18 cellular contexts compared by ENCODE assay signal in genomic region chr3:172066880-172067778, GRCh38. TPM values are rescaled to one million over a fixed set of nuclear protein-coding genes. Genes with fewer than 3 reads are reported as not detected.
DNase-seq lines count a peak whose midpoint lies in the region; ATAC-seq and TF ChIP-seq lines count a peak whose summit lies in the region.
"Had no signal": no experiment of that assay in that cellular context is flagged by ENCODE, and none has a peak within 500 bp of the region (broad histone marks: within the 10 kb centered on the region; RNA-seq: fewer than 3 reads in every experiment).

No MANE protein-coding gene starts in this region.

- intact Hi-C loops in activated CD8-positive, alpha-beta T cell treated with anti-CD3 and anti-CD28 coated beads for 36 hours (cut with micrococcal nuclease), result no loop called here
- intact Hi-C loops in tibial artery (cut with DNase I; ENCODE audit: low total_unique reads), result loop anchor here (10.0 kb wide), 1 partner anchor 58 kb away; no protein-coding TSS in a partner anchor
- intact Hi-C loops in activated T-helper 2 cell treated with anti-CD3 and anti-CD28 coated beads, Interferon-gamma antibody, Interleukin-2, Interleukin-4, amounts not matched to agents 10 μg/mL and 5 μg/mL and 100 μg/mL, durations not matched to agents 14 hours and 24 hours and 36 hours (cut with micrococcal nuclease), result no loop called here

- POLR2A ChIA-PET in activated CD8-positive, alpha-beta T cell treated with anti-CD3 and anti-CD28 coated beads for 36 hours (lab: Charles Lee), result no interaction called here
- POLR2A ChIA-PET in activated CD8-positive, alpha-beta T cell treated with anti-CD3 and anti-CD28 coated beads, Interleukin-2, amount 10 ng/mL, durations not matched to agents 7 days and 5 days (lab: Charles Lee), result no interaction called here

- TF ChIP-seq CTCF in activated CD8-positive, alpha-beta T cell treated with anti-CD3 and anti-CD28 coated beads for 36 hours (IDR thresholded peaks at IDR 0.05), result no peak
- TF ChIP-seq CTCF in liver (IDR thresholded peaks at IDR 0.05; ENCODE audit: low read depth, low read length, missing input control), result no peak
- no peak for TF ChIP-seq CTCF in tibial artery (IDR thresholded peaks at IDR 0.05)

- CTCF ChIA-PET in activated CD8-positive, alpha-beta T cell treated with anti-CD3 and anti-CD28 coated beads for 36 hours (lab: Charles Lee), result interaction anchor here (1.1 to 1.5 kb wide), 3 partner anchors 15 to 274 kb away, joined by 3 to 4 read pairs (median 3); no protein-coding TSS in a partner anchor
- CTCF ChIA-PET in activated CD8-positive, alpha-beta T cell treated with anti-CD3 and anti-CD28 coated beads, Interleukin-2, amount 10 ng/mL, durations not matched to agents 7 days and 5 days (lab: Charles Lee), result no interaction called here

- H3K9me3 ChIP-seq in liver (ENCODE audit: control insufficient read depth in 4 of 4, low read length in 3 of 4) (no peaks in the 10 kb centered on the region), tibial artery (no peaks in the 10 kb centered on the region)

- no peak overlapping the region for H3K4me3 Mint-ChIP-seq in activated CD8-positive, alpha-beta T cell treated with anti-CD3 and anti-CD28 coated beads for 36 hours
- H3K4me3 Mint-ChIP-seq in activated CD8-positive, alpha-beta T cell treated with anti-CD3 and anti-CD28 coated beads, Interleukin-2, amount 10 ng/mL, durations not matched to agents 7 days and 5 days, result no peak overlapping the region
- H3K4me3 Mint-ChIP-seq in activated naive CD8-positive, alpha-beta T cell, result peak overlapping the region; percentile 36
- H3K4me3 Mint-ChIP-seq in activated T-helper 2 cell treated with anti-CD3 and anti-CD28 coated beads, Interferon-gamma antibody, Interleukin-2, Interleukin-4, amounts not matched to agents 10 μg/mL and 5 μg/mL and 100 μg/mL, durations not matched to agents 14 hours and 24 hours and 36 hours (ENCODE audit: low read depth), result no peak overlapping the region
- H3K4me3 Mint-ChIP-seq: activated naive CD4-positive, alpha-beta T cell treated with anti-CD3 and anti-CD28 coated beads, Interleukin-2, amount 10 ng/mL, durations not matched to agents 7 days and 5 days had no signal

- no peak for DNase-seq in activated CD8-positive, alpha-beta T cell treated with anti-CD3 and anti-CD28 coated beads for 36 hours
- no peak for DNase-seq in activated CD8-positive, alpha-beta T cell treated with anti-CD3 and anti-CD28 coated beads, Interleukin-2, amount 10 ng/mL, durations not matched to agents 7 days and 5 days
- DNase-seq in tibial artery (no peak), hepatic stellate cell (ENCODE audit: low spot score) (no peak), NCI-H345 treated with DMSO at 0.1 percent for 48 hours (lab: John Stamatoyannopoulos, UW; ENCODE audit: unreplicated experiment) (no peak)
- DNase-seq in activated T-helper 2 cell treated with anti-CD3 and anti-CD28 coated beads, Interferon-gamma antibody, Interleukin-2, Interleukin-4, amounts not matched to agents 10 μg/mL and 5 μg/mL and 100 μg/mL, durations not matched to agents 14 hours and 24 hours and 36 hours (ENCODE audit: low spot score), result no peak
- DNase-seq: activated CD4-positive, CD25-positive, alpha-beta regulatory T cell; activated naive CD4-positive, alpha-beta T cell treated with anti-CD3 and anti-CD28 coated beads, Interleukin-2, amount 10 ng/mL, durations not matched to agents 7 days and 5 days; caudate nucleus; CD4-positive, alpha-beta memory T cell; mesendoderm; NCI-H1417 treated with DMSO at 0.1 percent for 48 hours; NCI-H226; posterior cingulate gyrus; stimulated activated CD4-positive, alpha-beta T cell treated with anti-CD3 and anti-CD28 coated beads, Interleukin-12 subunit alpha, Interleukin-12 subunit beta, amount 100 ng/mL, for 4 hours had no signal

- peaks cover 3% of the 10 kb centered on the region for H3K9me3 Mint-ChIP-seq in activated CD8-positive, alpha-beta T cell treated with anti-CD3 and anti-CD28 coated beads for 36 hours
- H3K9me3 Mint-ChIP-seq in activated CD8-positive, alpha-beta T cell treated with anti-CD3 and anti-CD28 coated beads, Interleukin-2, amount 10 ng/mL, durations not matched to agents 7 days and 5 days (ENCODE audit: insufficient read depth), result no peaks in the 10 kb centered on the region
- H3K9me3 Mint-ChIP-seq in activated naive CD8-positive, alpha-beta T cell (ENCODE audit: low read depth), result no peaks in the 10 kb centered on the region
- H3K9me3 Mint-ChIP-seq in activated T-helper 2 cell treated with anti-CD3 and anti-CD28 coated beads, Interferon-gamma antibody, Interleukin-2, Interleukin-4, amounts not matched to agents 10 μg/mL and 5 μg/mL and 100 μg/mL, durations not matched to agents 14 hours and 24 hours and 36 hours, result no peaks in the 10 kb centered on the region
- H3K9me3 Mint-ChIP-seq: activated naive CD4-positive, alpha-beta T cell treated with anti-CD3 and anti-CD28 coated beads, Interleukin-2, amount 10 ng/mL, durations not matched to agents 7 days and 5 days; CD4-positive, alpha-beta memory T cell had no signal

- peak overlapping the region; percentile 12 for H3K27ac Mint-ChIP-seq in activated CD8-positive, alpha-beta T cell treated with anti-CD3 and anti-CD28 coated beads for 36 hours
- H3K27ac Mint-ChIP-seq in activated CD8-positive, alpha-beta T cell treated with anti-CD3 and anti-CD28 coated beads, Interleukin-2, amount 10 ng/mL, durations not matched to agents 7 days and 5 days, result no peak overlapping the region
- H3K27ac Mint-ChIP-seq in activated naive CD8-positive, alpha-beta T cell, result no peak overlapping the region
- no peak overlapping the region for H3K27ac Mint-ChIP-seq in activated T-helper 2 cell treated with anti-CD3 and anti-CD28 coated beads, Interferon-gamma antibody, Interleukin-2, Interleukin-4, amounts not matched to agents 10 μg/mL and 5 μg/mL and 100 μg/mL, durations not matched to agents 14 hours and 24 hours and 36 hours
- H3K27ac Mint-ChIP-seq: activated naive CD4-positive, alpha-beta T cell treated with anti-CD3 and anti-CD28 coated beads, Interleukin-2, amount 10 ng/mL, durations not matched to agents 7 days and 5 days had no signal

- peaks cover 5% of the 10 kb centered on the region for H3K36me3 Mint-ChIP-seq in activated CD8-positive, alpha-beta T cell treated with anti-CD3 and anti-CD28 coated beads for 36 hours (ENCODE audit: low read depth)
- H3K36me3 Mint-ChIP-seq in activated CD8-positive, alpha-beta T cell treated with anti-CD3 and anti-CD28 coated beads, Interleukin-2, amount 10 ng/mL, durations not matched to agents 7 days and 5 days (ENCODE audit: low read depth), result peaks cover 13% of the 10 kb centered on the region
- peaks cover 11% of the 10 kb centered on the region for H3K36me3 Mint-ChIP-seq in activated naive CD8-positive, alpha-beta T cell
- peaks cover 19% of the 10 kb centered on the region for H3K36me3 Mint-ChIP-seq in activated T-helper 2 cell treated with anti-CD3 and anti-CD28 coated beads, Interferon-gamma antibody, Interleukin-2, Interleukin-4, amounts not matched to agents 10 μg/mL and 5 μg/mL and 100 μg/mL, durations not matched to agents 14 hours and 24 hours and 36 hours (ENCODE audit: low read depth)

- H3K4me1 ChIP-seq in liver (ENCODE audit: control insufficient read depth in 4 of 4, insufficient read depth in 4 of 4, low read length in 3 of 4) (peaks cover 8 to 82% (median 66%) of the 10 kb centered on the region in 4 donors), tibial artery (peaks cover 0 to 99% (median 49%) of the 10 kb centered on the region in 4 donors)

- H3K27me3 ChIP-seq in liver (ENCODE audit: control insufficient read depth in 4 of 4, insufficient read depth in 4 of 4, low read length in 3 of 4), result no peaks in the 10 kb centered on the region
- no peaks in the 10 kb centered on the region for H3K27me3 ChIP-seq in tibial artery

- H3K27ac ChIP-seq in liver (ENCODE audit: low read depth in 1 of 2, low read length in 2 of 2), result peak overlapping the region; percentile 72 to 84
- H3K27ac ChIP-seq in tibial artery, result peak overlapping the region; percentile 11 to 49

- H3K27me3 Mint-ChIP-seq in activated CD8-positive, alpha-beta T cell treated with anti-CD3 and anti-CD28 coated beads for 36 hours, result no peaks in the 10 kb centered on the region
- H3K27me3 Mint-ChIP-seq in activated CD8-positive, alpha-beta T cell treated with anti-CD3 and anti-CD28 coated beads, Interleukin-2, amount 10 ng/mL, durations not matched to agents 7 days and 5 days (ENCODE audit: low read depth), result no peaks in the 10 kb centered on the region
- H3K27me3 Mint-ChIP-seq in activated naive CD8-positive, alpha-beta T cell, result no peaks in the 10 kb centered on the region
- H3K27me3 Mint-ChIP-seq in activated T-helper 2 cell treated with anti-CD3 and anti-CD28 coated beads, Interferon-gamma antibody, Interleukin-2, Interleukin-4, amounts not matched to agents 10 μg/mL and 5 μg/mL and 100 μg/mL, durations not matched to agents 14 hours and 24 hours and 36 hours (ENCODE audit: low read depth), result no peaks in the 10 kb centered on the region
- H3K27me3 Mint-ChIP-seq: activated naive CD4-positive, alpha-beta T cell treated with anti-CD3 and anti-CD28 coated beads, Interleukin-2, amount 10 ng/mL, durations not matched to agents 7 days and 5 days; CD4-positive, alpha-beta memory T cell had no signal

- no peak overlapping the region for H3K9ac ChIP-seq in liver (ENCODE audit: low read depth in 1 of 2, low read length in 2 of 2)

- WGBS in liver, result 88% methylated on average over 7 of the region's 7 CpGs

- TF ChIP-seq RAD21 in liver (IDR thresholded peaks at IDR 0.05), result no peak

- H3K4me3 ChIP-seq in liver (ENCODE audit: low read depth in 1 of 3, low read length in 3 of 3), result no peak overlapping the region
- H3K4me3 ChIP-seq in tibial artery, result no peak overlapping the region

- H3K36me3 ChIP-seq in liver (ENCODE audit: control insufficient read depth in 4 of 4, insufficient read depth in 3 of 4, low read depth in 1 of 4, low read length in 3 of 4), result peaks cover 0 to 3% (median 0%) of the 10 kb centered on the region in 4 donors
- peaks cover 0 to 5% (median 0%) of the 10 kb centered on the region in 3 donors for H3K36me3 ChIP-seq in tibial artery

- peak; percentile 55 for ATAC-seq in activated CD8-positive, alpha-beta T cell treated with anti-CD3 and anti-CD28 coated beads for 36 hours
- ATAC-seq in activated CD8-positive, alpha-beta T cell treated with anti-CD3 and anti-CD28 coated beads, Interleukin-2, amount 10 ng/mL, durations not matched to agents 7 days and 5 days, result no peak
- ATAC-seq: HCT116 had no signal

- peaks cover 18% of the 10 kb centered on the region for H3K4me1 Mint-ChIP-seq in activated CD8-positive, alpha-beta T cell treated with anti-CD3 and anti-CD28 coated beads for 36 hours (ENCODE audit: low read depth)
- H3K4me1 Mint-ChIP-seq in activated CD8-positive, alpha-beta T cell treated with anti-CD3 and anti-CD28 coated beads, Interleukin-2, amount 10 ng/mL, durations not matched to agents 7 days and 5 days (ENCODE audit: low read depth), result peaks cover 15% of the 10 kb centered on the region
- peaks cover 33% of the 10 kb centered on the region for H3K4me1 Mint-ChIP-seq in activated naive CD8-positive, alpha-beta T cell (ENCODE audit: low read depth)
- peaks cover 34% of the 10 kb centered on the region for H3K4me1 Mint-ChIP-seq in activated T-helper 2 cell treated with anti-CD3 and anti-CD28 coated beads, Interferon-gamma antibody, Interleukin-2, Interleukin-4, amounts not matched to agents 10 μg/mL and 5 μg/mL and 100 μg/mL, durations not matched to agents 14 hours and 24 hours and 36 hours (ENCODE audit: low read depth)

RNA-seq across cellular contexts. Expression of gene FNDC3B, which starts 27.8 kb away (rescaled TPM):
- total RNA-seq in activated CD8-positive, alpha-beta T cell treated with anti-CD3 and anti-CD28 coated beads for 36 hours, result 10 to 100 TPM; 10.6 to 12.0 TPM
- total RNA-seq in activated CD8-positive, alpha-beta T cell treated with anti-CD3 and anti-CD28 coated beads, Interleukin-2, amount 10 ng/mL, durations not matched to agents 7 days and 5 days, result 10 to 100 TPM; 11.5 to 12.3 TPM
- 10 to 100 TPM; 36.4 to 74.2 TPM for total RNA-seq in liver
- 10 to 100 TPM; 23.3 to 29.4 TPM for polyA plus RNA-seq in liver
- 24.7 and 26.9 TPM in 2 replicates for total RNA-seq in activated T-helper 2 cell treated with anti-CD3 and anti-CD28 coated beads, Interferon-gamma antibody, Interleukin-2, Interleukin-4, amounts not matched to agents 10 μg/mL and 5 μg/mL and 100 μg/mL, durations not matched to agents 14 hours and 24 hours and 36 hours
